ENCODE assay signal across 13 cellular contexts in the genomic region with DNA sequence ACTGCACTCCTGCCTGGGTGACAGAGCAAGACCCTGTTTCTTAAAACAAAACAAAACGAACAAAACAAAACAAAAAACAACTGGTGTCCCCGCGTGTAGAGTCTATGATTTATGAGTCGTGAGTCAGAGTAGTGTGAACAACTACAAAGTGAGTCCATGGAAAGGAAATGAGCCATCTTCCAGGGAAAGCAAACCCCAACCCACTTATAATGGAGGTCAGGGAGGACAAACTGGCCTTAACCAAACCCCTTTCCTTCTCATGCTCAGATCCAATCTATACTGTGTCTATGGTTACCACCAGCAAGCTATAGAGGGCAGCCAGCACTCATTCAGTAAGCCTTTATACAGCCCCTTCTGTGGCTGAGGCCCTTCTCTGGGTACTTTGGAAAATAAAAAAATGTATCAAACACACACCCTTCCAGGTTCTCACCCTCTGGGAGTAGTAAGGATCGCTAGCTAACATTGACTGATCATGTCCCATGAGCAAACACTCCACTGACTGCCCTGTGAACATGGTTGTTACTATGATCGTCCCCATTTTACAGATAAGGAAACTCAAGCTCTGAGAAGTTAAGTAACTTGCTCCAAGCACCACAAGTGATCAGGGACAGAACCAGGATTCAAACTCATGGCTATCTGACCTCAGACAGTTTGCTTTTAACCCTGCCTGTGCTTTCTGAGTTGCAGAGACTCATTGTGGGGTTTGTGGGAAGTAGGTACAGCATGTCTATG. TPM values are rescaled to one million over a fixed set of nuclear protein-coding genes. Genes with fewer than 3 reads are reported as not detected.
DNase-seq lines count a peak whose midpoint lies in the region; ATAC-seq and TF ChIP-seq lines count a peak whose summit lies in the region.
"Had no signal": no experiment of that assay in that cellular context is flagged by ENCODE, and none has a peak within 500 bp of the region (broad histone marks: within the 10 kb centered on the region; RNA-seq: fewer than 3 reads in every experiment).

No MANE protein-coding gene starts in this region.

- TF ChIP-seq CTCF in RWPE1 (conservative IDR thresholded peaks at IDR 0.05; ENCODE audit: low read depth) (no peak), fibroblast of mammary gland (conservative IDR thresholded peaks at IDR 0.05; ENCODE audit: control insufficient read depth, insufficient read depth, low read depth, low read length) (no peak), upper lobe of left lung (IDR thresholded peaks at IDR 0.05) (no peak)

- TF ChIP-seq EP300 in upper lobe of left lung (IDR thresholded peaks at IDR 0.05) = no peak

- no peaks in the 10 kb centered on the region for H3K9me3 ChIP-seq in upper lobe of left lung
- H3K9me3 ChIP-seq: ascending aorta, Caco-2 had no signal

- H3K27me3 ChIP-seq in upper lobe of left lung = no peaks in the 10 kb centered on the region
- H3K27me3 ChIP-seq: ascending aorta had no signal

- 62 to 63% methylated on average over 6 of the region's 6 CpGs for WGBS in upper lobe of left lung, 2 donors

- peak; percentile 63 for DNase-seq in RWPE1 (ENCODE audit: low spot score)
- peak; percentile 96 for DNase-seq in fibroblast of mammary gland (ENCODE audit: low read depth)
- DNase-seq in renal cortical epithelial cell (ENCODE audit: low read depth) = peak; percentile 88
- DNase-seq in upper lobe of left lung = no peak
- DNase-seq in NAMALWA (ENCODE audit: low spot score) = no peak
- DNase-seq in left ventricle myocardium superior = no peak
- DNase-seq: Caco-2, NCI-H510A, small intestine had no signal

- H3K27ac ChIP-seq in RWPE1 = no peak overlapping the region
- H3K27ac ChIP-seq in upper lobe of left lung = peak overlapping the region in 1 of 4 donors; percentile 16

- intact Hi-C loops in left ventricle myocardium superior (cut with micrococcal nuclease) = no loop called here

- no peak overlapping the region for H3K4me3 ChIP-seq in fibroblast of mammary gland (ENCODE audit: control insufficient read depth, low read depth, low read length)
- no peak overlapping the region for H3K4me3 ChIP-seq in upper lobe of left lung

- POLR2A ChIA-PET in RWPE1 (lab: Yijun Ruan, JAX; ENCODE audit: low non-redundant PET) = no interaction called here

- TF ChIP-seq POLR2A in upper lobe of left lung (IDR thresholded peaks at IDR 0.05) = no peak

- CTCF ChIA-PET in RWPE1 (lab: Yijun Ruan, JAX) = no interaction called here

- H3K4me1 ChIP-seq in upper lobe of left lung = peaks cover 0 to 14% (median 9%) of the 10 kb centered on the region in 4 donors

- H3K36me3 ChIP-seq in upper lobe of left lung = no peaks in the 10 kb centered on the region
- H3K36me3 ChIP-seq: ascending aorta had no signal

- ATAC-seq in GM18907 (IDR thresholded peaks at IDR 0.05; ENCODE audit: unreplicated experiment) (peak; percentile 21), upper lobe of left lung (ENCODE audit: low FRiP score in 2 of 2) (no peak), HG03457 (IDR thresholded peaks at IDR 0.05; ENCODE audit: unreplicated experiment) (no peak), left ventricle myocardium superior (no peak)

RNA-seq across cellular contexts. Expression of a gene that starts 24.7 kb away (rescaled TPM):
- total RNA-seq in renal cortical epithelial cell (0.52 and 34.7 TPM in 2 replicates), upper lobe of left lung (10 to 100 TPM; 29.3 to 72.2 (median 47.0) TPM), left ventricle myocardium superior (8.3 TPM)

RNA-seq across cellular contexts. Expression of a gene that starts 54.9 kb away (rescaled TPM):
- not detected in 2 replicates for total RNA-seq in renal cortical epithelial cell
- not detected for total RNA-seq in upper lobe of left lung
- total RNA-seq in left ventricle myocardium superior = not detected
- total RNA-seq: ascending aorta, Caco-2, mucosa of gallbladder had no signal

Comparison
In these comparisons a context has a peak if more than half of its experiments do, and no peak if none do; other contexts are left out.
1. DNase-seq: peak in RWPE1 (single experiment), fibroblast of mammary gland (single experiment) and renal cortical epithelial cell (single experiment); none in upper lobe of left lung (0 of 2), NAMALWA (single experiment) and left ventricle myocardium superior (single experiment).